ENCODE assay signal across 1 cellular context in the genomic region with DNA sequence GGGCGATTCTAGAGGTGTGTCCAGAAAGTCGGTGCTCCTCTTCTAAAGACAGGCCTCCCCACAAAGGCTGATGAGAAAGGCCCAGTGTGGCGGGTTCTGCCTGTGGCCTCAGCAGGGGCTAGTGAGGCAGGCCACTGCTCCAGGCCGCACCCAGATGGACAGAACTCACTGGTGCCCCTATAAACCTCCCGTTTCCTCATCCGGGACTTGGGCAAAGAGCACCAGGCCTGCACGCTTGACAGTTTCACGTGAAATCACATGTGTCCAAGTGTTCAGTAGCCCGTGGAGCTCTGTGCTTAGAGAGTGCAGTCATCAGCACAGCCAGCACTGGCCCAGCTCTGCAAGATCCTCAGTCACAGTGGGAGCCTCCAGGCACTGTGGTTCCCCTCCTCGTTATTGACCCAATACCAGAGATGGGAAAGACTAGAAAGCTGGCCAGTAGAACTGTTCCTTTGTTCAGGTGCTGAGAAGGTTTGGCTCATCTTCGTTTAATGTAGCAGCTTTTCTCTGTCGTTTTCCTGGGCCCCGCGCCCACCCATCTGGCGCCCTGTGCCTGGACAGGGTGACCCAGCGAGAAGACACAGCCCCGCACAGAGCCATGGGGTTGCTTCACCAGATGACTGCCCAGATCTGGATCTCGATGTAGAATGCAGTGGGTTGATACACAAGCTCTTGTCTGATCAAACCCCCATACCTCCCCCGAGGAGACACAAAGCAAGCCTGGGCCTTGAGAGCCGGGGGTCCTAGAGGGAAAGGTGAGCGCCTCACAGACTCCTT.
TF ChIP-seq lines count a peak whose summit lies in the region.

No MANE protein-coding gene starts in this region.

TF ChIP-seq in HepG2, 621 proteins besides CTCF, POLR2A, EP300 and RAD21:
- TF ChIP-seq ZNF737 (CRISPR knock-in tag; IDR thresholded peaks at IDR 0.05; ENCODE audit: borderline replicate concordance) (no peak), LCORL (IDR thresholded peaks at IDR 0.05) (no peak), LCORL (CRISPR knock-in tag; IDR thresholded peaks at IDR 0.05) (no peak), ZFP62 (CRISPR knock-in tag; IDR thresholded peaks at IDR 0.05) (no peak)
